8 cellular contexts compared by ENCODE assay signal in genomic region chr18:10490401-10491289, GRCh38. TPM values are rescaled to one million over a fixed set of nuclear protein-coding genes. Genes with fewer than 3 reads are reported as not detected.
DNase-seq lines count a peak whose midpoint lies in the region; ATAC-seq and TF ChIP-seq lines count a peak whose summit lies in the region.

No MANE protein-coding gene starts in this region.

- TF ChIP-seq CTCF in GM12872 (IDR thresholded peaks at IDR 0.05; ENCODE audit: insufficient read depth, low read depth, low read length), result peak; percentile 83

- intact Hi-C loops in right cardiac atrium (cut with DNase I), result no loop called here

- ATAC-seq in GM21717 (IDR thresholded peaks at IDR 0.05; ENCODE audit: unreplicated experiment) (peak; percentile 90), right cardiac atrium (peak; percentile 61 to 62)

- H3K9me3 ChIP-seq in right cardiac atrium (ENCODE audit: control insufficient read depth, low read length), result no peaks in the 10 kb centered on the region

- H3K27ac ChIP-seq in right cardiac atrium (ENCODE audit: low read length), result no peak overlapping the region

- 74% methylated on average over 15 of the region's 15 CpGs for WGBS in right cardiac atrium

- H3K4me1 ChIP-seq in right cardiac atrium (ENCODE audit: control insufficient read depth, insufficient read depth, low read length), result no peaks in the 10 kb centered on the region

- no peaks in the 10 kb centered on the region for H3K27me3 ChIP-seq in right cardiac atrium (ENCODE audit: control insufficient read depth, insufficient read depth)

- in situ Hi-C loops in KBM-7 (cut with MboI; ENCODE audit: low pct_unique_long_range_greater_than_20kb, low sequenced_read_pairs), result no loop called here

- DNase-seq in KBM-7, result peak; percentile 62
- peak; percentile 59 to 70 for DNase-seq in activated CD4-positive, alpha-beta T cell treated with anti-CD3 and anti-CD28 coated beads, Interleukin-2, amount 50 U/mL, for 48 hours
- peak in 1 of 3 donors; percentile 62 for DNase-seq in right cardiac atrium
- DNase-seq in stimulated activated CD8-positive, alpha-beta memory T cell treated with anti-CD3 and anti-CD28 coated beads, Interleukin-7, amount 100 ng/mL, for 48 hours (ENCODE audit: extremely low read depth in 1 of 2, low read depth in 1 of 2), result peak; percentile 30 to 65
- DNase-seq in NCI-H1930 (lab: John Stamatoyannopoulos, UW), result no peak
- no peak for DNase-seq in DMS79 treated with DMSO at 0.1 percent for 48 hours (lab: John Stamatoyannopoulos, UW)

- no peak overlapping the region for H3K4me3 ChIP-seq in right cardiac atrium (ENCODE audit: low read length)

RNA-seq across cellular contexts. Expression of gene NAPG, which starts 35.2 kb away (rescaled TPM):
- 10 to 100 TPM; 30.2 to 45.8 (median 32.0) TPM for total RNA-seq in right cardiac atrium
- 17.6 TPM for polyA plus RNA-seq in right cardiac atrium

RNA-seq across cellular contexts. Expression of gene APCDD1, which starts 36.2 kb away (rescaled TPM):
- 10 to 100 TPM; 31.4 to 76.1 (median 49.9) TPM for total RNA-seq in right cardiac atrium
- 18.2 TPM for polyA plus RNA-seq in right cardiac atrium

Comparison
In these comparisons a context has a peak if more than half of its experiments do, and no peak if none do; other contexts are left out.
1. DNase-seq: peak in KBM-7 (single experiment), activated CD4-positive, alpha-beta T cell treated with anti-CD3 and anti-CD28 coated beads, Interleukin-2, amount 50 U/mL, for 48 hours (2 of 2) and stimulated activated CD8-positive, alpha-beta memory T cell treated with anti-CD3 and anti-CD28 coated beads, Interleukin-7, amount 100 ng/mL, for 48 hours (2 of 2); none in NCI-H1930 (0 of 2) and DMS79 treated with DMSO at 0.1 percent for 48 hours (single experiment).